ENCODE assay signal across 18 cellular contexts in the genomic region with DNA sequence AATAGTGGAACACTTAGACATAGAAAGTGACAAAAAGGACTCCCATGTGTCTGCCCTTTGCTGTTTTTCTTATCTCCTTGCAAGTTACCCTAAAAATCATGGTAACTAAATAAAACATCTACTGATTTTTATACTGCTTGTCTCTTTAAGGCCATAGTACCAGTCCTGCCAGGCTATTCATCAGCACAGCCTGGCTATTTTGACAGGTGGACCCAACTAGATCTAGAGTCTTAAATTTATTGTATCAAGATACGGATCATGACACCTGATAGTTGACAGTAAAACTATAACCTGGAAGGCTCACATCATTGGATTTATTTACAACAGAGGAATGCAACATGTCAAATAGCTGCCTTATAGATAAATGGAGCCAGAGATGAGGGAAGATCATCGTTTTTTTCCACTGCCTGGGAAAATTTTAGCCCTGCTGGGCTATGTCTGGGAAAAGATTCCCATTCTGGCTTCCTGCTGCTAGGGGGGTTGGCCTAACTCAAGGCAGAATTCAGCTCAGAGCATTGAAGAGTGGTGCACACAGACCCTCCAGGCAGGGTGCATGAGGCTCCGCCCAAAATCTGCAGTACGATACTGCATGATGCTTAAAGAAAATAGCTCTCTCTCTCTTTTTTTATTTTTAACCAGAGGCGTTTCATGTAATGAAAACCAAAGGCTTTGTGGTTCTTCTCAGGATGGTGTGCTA.
"Had no signal": no experiment of that assay in that cellular context is flagged by ENCODE, and none has a peak within 500 bp of the region (broad histone marks: within the 10 kb centered on the region; RNA-seq: fewer than 3 reads in every experiment).

No MANE protein-coding gene starts in this region.

- DNase-seq: activated CD4-positive, alpha-beta T cell treated with anti-CD3 and anti-CD28 coated beads, Interleukin-2, amount 50 U/mL, for 48 hours; activated CD8-positive, alpha-beta memory T cell treated with anti-CD3 and anti-CD28 coated beads, Interleukin-2, amount 10 ng/mL, durations not matched to agents 7 days and 5 days; activated naive CD4-positive, alpha-beta T cell treated with anti-CD3 and anti-CD28 coated beads for 36 hours; activated naive CD8-positive, alpha-beta T cell treated with anti-CD3 and anti-CD28 coated beads, Interleukin-2, amount 50 U/mL, for 24 hours; activated T-cell treated with anti-CD3 and anti-CD28 coated beads, Interleukin-2, amount 50 U/mL, for 1 hour; erythroblast; gastrocnemius medialis; islet precursor cell; left ventricle myocardium superior; mesenchymal stem cell; natural killer cell; occipital lobe; psoas muscle; right lobe of liver; stimulated activated CD4-positive, alpha-beta T cell treated with anti-CD3 and anti-CD28 coated beads, Interleukin-4, amount 100 ng/mL, for 4 hours; stimulated activated CD8-positive, alpha-beta memory T cell treated with anti-CD3 and anti-CD28 coated beads, Interleukin-4, amount 100 ng/mL, for 48 hours; stimulated activated naive CD4-positive, alpha-beta T cell treated with Interleukin-2 at 50 U/mL for 16 hours; substantia nigra had no signal

- ATAC-seq: activated CD8-positive, alpha-beta memory T cell treated with anti-CD3 and anti-CD28 coated beads, Interleukin-2, amount 10 ng/mL, durations not matched to agents 7 days and 5 days; activated naive CD8-positive, alpha-beta T cell treated with anti-CD3 and anti-CD28 coated beads, Interleukin-2, amount 50 U/mL, for 24 hours; gastrocnemius medialis; left ventricle myocardium superior; natural killer cell had no signal
